Comparison of ENCODE assay signal across 1 cellular context in the genomic region with DNA sequence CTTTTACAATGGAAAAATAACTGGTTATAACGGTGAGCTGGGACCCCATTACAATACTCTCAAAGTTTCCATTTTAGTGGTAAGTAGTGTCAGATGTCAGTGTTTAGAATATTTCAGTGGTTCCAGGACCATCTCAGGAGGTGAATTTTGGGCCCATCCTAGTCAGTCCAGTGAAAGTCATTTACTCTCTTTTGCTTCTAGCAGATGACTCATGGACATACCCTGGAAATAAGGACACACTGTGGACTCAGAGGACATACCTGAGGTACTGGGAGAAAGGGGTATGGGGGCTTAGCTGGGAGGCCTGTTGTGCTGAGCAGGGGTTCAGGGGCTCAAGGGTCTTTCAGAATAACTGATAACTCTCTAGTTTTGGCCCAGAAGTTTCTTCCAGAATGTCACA.
TF ChIP-seq lines count a peak whose summit lies in the region.

No MANE protein-coding gene starts in this region.

TF ChIP-seq in GM23338, 12 proteins besides CTCF, POLR2A, EP300 and RAD21 (continued from another document):
- TF ChIP-seq, protein P1, sequence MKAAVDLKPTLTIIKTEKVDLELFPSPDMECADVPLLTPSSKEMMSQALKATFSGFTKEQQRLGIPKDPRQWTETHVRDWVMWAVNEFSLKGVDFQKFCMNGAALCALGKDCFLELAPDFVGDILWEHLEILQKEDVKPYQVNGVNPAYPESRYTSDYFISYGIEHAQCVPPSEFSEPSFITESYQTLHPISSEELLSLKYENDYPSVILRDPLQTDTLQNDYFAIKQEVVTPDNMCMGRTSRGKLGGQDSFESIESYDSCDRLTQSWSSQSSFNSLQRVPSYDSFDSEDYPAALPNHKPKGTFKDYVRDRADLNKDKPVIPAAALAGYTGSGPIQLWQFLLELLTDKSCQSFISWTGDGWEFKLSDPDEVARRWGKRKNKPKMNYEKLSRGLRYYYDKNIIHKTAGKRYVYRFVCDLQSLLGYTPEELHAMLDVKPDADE (IDR thresholded peaks at IDR 0.05): no peak
- TF ChIP-seq ZNF331 (CRISPR knock-in tag; IDR thresholded peaks at IDR 0.05; ENCODE audit: low read depth) (no peak), STAT1 (IDR thresholded peaks at IDR 0.05; ENCODE audit: unreplicated experiment) (no peak), CREB1 (CRISPR knock-in tag; IDR thresholded peaks at IDR 0.05; ENCODE audit: low read depth) (no peak), POLR2AphosphoS5 (IDR thresholded peaks at IDR 0.05; ENCODE audit: low read depth) (no peak), JUNB (IDR thresholded peaks at IDR 0.05; ENCODE audit: unreplicated experiment) (no peak), EZH2phosphoT487 (IDR thresholded peaks at IDR 0.05; ENCODE audit: unreplicated experiment) (no peak)
- TF ChIP-seq, protein P2, sequence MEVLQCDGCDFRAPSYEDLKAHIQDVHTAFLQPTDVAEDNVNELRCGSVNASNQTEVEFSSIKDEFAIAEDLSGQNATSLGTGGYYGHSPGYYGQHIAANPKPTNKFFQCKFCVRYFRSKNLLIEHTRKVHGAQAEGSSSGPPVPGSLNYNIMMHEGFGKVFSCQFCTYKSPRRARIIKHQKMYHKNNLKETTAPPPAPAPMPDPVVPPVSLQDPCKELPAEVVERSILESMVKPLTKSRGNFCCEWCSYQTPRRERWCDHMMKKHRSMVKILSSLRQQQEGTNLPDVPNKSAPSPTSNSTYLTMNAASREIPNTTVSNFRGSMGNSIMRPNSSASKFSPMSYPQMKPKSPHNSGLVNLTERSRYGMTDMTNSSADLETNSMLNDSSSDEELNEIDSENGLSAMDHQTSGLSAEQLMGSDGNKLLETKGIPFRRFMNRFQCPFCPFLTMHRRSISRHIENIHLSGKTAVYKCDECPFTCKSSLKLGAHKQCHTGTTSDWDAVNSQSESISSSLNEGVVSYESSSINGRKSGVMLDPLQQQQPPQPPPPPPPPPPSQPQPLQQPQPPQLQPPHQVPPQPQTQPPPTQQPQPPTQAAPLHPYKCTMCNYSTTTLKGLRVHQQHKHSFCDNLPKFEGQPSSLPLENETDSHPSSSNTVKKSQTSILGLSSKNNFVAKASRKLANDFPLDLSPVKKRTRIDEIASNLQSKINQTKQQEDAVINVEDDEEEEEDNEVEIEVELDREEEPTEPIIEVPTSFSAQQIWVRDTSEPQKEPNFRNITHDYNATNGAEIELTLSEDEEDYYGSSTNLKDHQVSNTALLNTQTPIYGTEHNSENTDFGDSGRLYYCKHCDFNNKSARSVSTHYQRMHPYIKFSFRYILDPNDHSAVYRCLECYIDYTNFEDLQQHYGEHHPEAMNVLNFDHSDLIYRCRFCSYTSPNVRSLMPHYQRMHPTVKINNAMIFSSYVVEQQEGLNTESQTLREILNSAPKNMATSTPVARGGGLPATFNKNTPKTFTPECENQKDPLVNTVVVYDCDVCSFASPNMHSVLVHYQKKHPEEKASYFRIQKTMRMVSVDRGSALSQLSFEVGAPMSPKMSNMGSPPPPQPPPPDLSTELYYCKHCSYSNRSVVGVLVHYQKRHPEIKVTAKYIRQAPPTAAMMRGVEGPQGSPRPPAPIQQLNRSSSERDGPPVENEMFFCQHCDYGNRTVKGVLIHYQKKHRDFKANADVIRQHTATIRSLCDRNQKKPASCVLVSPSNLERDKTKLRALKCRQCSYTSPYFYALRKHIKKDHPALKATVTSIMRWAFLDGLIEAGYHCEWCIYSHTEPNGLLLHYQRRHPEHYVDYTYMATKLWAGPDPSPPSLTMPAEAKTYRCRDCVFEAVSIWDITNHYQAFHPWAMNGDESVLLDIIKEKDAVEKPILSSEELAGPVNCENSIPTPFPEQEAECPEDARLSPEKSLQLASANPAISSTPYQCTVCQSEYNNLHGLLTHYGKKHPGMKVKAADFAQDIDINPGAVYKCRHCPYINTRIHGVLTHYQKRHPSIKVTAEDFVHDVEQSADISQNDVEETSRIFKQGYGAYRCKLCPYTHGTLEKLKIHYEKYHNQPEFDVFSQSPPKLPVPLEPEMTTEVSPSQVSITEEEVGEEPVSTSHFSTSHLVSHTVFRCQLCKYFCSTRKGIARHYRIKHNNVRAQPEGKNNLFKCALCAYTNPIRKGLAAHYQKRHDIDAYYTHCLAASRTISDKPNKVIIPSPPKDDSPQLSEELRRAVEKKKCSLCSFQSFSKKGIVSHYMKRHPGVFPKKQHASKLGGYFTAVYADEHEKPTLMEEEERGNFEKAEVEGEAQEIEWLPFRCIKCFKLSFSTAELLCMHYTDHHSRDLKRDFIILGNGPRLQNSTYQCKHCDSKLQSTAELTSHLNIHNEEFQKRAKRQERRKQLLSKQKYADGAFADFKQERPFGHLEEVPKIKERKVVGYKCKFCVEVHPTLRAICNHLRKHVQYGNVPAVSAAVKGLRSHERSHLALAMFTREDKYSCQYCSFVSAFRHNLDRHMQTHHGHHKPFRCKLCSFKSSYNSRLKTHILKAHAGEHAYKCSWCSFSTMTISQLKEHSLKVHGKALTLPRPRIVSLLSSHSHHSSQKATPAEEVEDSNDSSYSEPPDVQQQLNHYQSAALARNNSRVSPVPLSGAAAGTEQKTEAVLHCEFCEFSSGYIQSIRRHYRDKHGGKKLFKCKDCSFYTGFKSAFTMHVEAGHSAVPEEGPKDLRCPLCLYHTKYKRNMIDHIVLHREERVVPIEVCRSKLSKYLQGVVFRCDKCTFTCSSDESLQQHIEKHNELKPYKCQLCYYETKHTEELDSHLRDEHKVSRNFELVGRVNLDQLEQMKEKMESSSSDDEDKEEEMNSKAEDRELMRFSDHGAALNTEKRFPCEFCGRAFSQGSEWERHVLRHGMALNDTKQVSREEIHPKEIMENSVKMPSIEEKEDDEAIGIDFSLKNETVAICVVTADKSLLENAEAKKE (CRISPR knock-in tag; IDR thresholded peaks at IDR 0.05): no peak
